1 cellular context compared by ENCODE assay signal in the genomic region with DNA sequence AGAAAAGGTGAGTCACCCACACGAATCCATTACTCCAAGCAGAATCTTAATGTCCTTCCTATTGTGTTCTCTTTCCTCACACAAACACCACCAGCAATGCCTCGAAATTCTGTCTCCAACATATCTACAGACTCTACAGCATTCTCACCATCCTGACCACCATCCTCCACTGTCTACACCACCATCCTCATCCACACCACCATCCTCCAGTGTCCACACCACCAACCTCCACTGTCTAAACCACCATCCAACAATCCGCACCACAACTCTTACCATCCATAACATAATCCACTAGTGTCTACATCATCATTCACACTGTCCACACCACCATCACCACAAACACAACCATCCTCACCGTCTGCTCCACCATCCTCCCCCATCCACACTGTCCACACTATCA.
TF ChIP-seq lines count a peak whose summit lies in the region.

No MANE protein-coding gene starts in this region.

TF ChIP-seq in IMR-90, 13 proteins besides CTCF, POLR2A, EP300 and RAD21:
- TF ChIP-seq USF2 (IDR thresholded peaks at IDR 0.05; ENCODE audit: low read depth, low read length), result no peak
- TF ChIP-seq CEBPB (IDR thresholded peaks at IDR 0.05; ENCODE audit: low read depth, low read length), result no peak
- TF ChIP-seq SMC3 (IDR thresholded peaks at IDR 0.05; ENCODE audit: low read depth, low read length), result no peak
- no peak for TF ChIP-seq RCOR1 (IDR thresholded peaks at IDR 0.05; ENCODE audit: insufficient replicate concordance, low read length)
- TF ChIP-seq BHLHE40 (IDR thresholded peaks at IDR 0.05; ENCODE audit: low read depth, low read length), result no peak
- TF ChIP-seq RFX5 (IDR thresholded peaks at IDR 0.05; ENCODE audit: low read depth, low read length), result no peak
- no peak for TF ChIP-seq MAZ (IDR thresholded peaks at IDR 0.05; ENCODE audit: borderline replicate concordance, low read depth, low read length)
- TF ChIP-seq, protein P1, sequence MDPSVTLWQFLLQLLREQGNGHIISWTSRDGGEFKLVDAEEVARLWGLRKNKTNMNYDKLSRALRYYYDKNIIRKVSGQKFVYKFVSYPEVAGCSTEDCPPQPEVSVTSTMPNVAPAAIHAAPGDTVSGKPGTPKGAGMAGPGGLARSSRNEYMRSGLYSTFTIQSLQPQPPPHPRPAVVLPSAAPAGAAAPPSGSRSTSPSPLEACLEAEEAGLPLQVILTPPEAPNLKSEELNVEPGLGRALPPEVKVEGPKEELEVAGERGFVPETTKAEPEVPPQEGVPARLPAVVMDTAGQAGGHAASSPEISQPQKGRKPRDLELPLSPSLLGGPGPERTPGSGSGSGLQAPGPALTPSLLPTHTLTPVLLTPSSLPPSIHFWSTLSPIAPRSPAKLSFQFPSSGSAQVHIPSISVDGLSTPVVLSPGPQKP (IDR thresholded peaks at IDR 0.05; ENCODE audit: borderline replicate concordance, low read depth, low read length), result no peak
- no peak for TF ChIP-seq MXI1 (IDR thresholded peaks at IDR 0.05; ENCODE audit: borderline replicate concordance, low read depth, low read length)
- no peak for TF ChIP-seq CHD1 (IDR thresholded peaks at IDR 0.05; ENCODE audit: low read depth, low read length)
- no peak for TF ChIP-seq NFE2L2 (IDR thresholded peaks at IDR 0.05; ENCODE audit: low read depth, low read length)
- no peak for TF ChIP-seq MAFK (IDR thresholded peaks at IDR 0.05; ENCODE audit: low read depth, low read length)
- TF ChIP-seq FOS (IDR thresholded peaks at IDR 0.05; ENCODE audit: low read depth, low read length), result no peak
